8 cellular contexts compared by ENCODE assay signal in genomic region chr14:105330491-105330895, GRCh38. TPM values are rescaled to one million over a fixed set of nuclear protein-coding genes. Genes with fewer than 3 reads are reported as not detected.
A peak's percentile ranks its signal among the peaks of the same experiment; 100 is the strongest.
DNase-seq lines count a peak whose midpoint lies in the region; ATAC-seq, FAIRE-seq and TF ChIP-seq lines count a peak whose summit lies in the region.

No MANE protein-coding gene starts in this region.

- no peak for TF ChIP-seq POLR2A in K562 (conservative IDR thresholded peaks at IDR 0.05)

- in situ Hi-C loops in K562 (cut with MboI): no loop called here

- no peaks in the 10 kb centered on the region for H3K9me1 ChIP-seq in K562 (ENCODE audit: control insufficient read depth, insufficient read depth, low read length)

- H3K79me2 ChIP-seq in K562 (ENCODE audit: control insufficient read depth, insufficient read depth, low read length): peaks cover 3% of the 10 kb centered on the region; the same call in 1 of the 3 replicates

- TF ChIP-seq CTCF in AG10803 (conservative IDR thresholded peaks at IDR 0.05; ENCODE audit: low read length) (no peak), K562 (IDR thresholded peaks at IDR 0.05 in 2 of 3, conservative IDR thresholded peaks at IDR 0.05 in 1 of 3; ENCODE audit: insufficient read depth in 2 of 3, low read depth in 1 of 3, low read length in 3 of 3) (no peak), lower lobe of right lung (IDR thresholded peaks at IDR 0.05) (no peak)

- no peaks in the 10 kb centered on the region for H3K36me3 ChIP-seq in K562 (ENCODE audit: control insufficient read depth, insufficient read depth, low read length)
- no peaks in the 10 kb centered on the region for H3K36me3 ChIP-seq in lower lobe of right lung

- no peak overlapping the region for H3K9ac ChIP-seq in K562 (ENCODE audit: insufficient read depth in 1 of 2, low read depth in 2 of 2, low read length in 2 of 2)

- no peak overlapping the region for H3K4me3 ChIP-seq in AG10803 (ENCODE audit: low read length)
- H3K4me3 ChIP-seq in K562: no peak overlapping the region
- H3K4me3 ChIP-seq in lower lobe of right lung: no peak overlapping the region

- TF ChIP-seq RAD21 in K562 (CRISPR knock-in tag; conservative IDR thresholded peaks at IDR 0.05 in 1 of 2, IDR thresholded peaks at IDR 0.05 in 1 of 2): no peak

- no peak overlapping the region; the same call in 1 of the 2 replicates for H3K4me2 ChIP-seq in K562 (ENCODE audit: insufficient read depth, low read length)

- no peak overlapping the region for H2AFZ ChIP-seq in K562 (ENCODE audit: low read depth, low read length)

- no peak for TF ChIP-seq EP300 in K562 (IDR thresholded peaks at IDR 0.05; ENCODE audit: low read length)

- H3K4me1 ChIP-seq in K562 (replicated peaks in 1 of 2; ENCODE audit: control insufficient read depth in 2 of 2, insufficient read depth in 2 of 2, low read length in 2 of 2) (peaks cover 0 to 63% of the 10 kb centered on the region in 2 experiments; a peak in 3 of 5 replicates), lower lobe of right lung (peaks cover 55% of the 10 kb centered on the region)

- H3K27me3 ChIP-seq in K562 (ENCODE audit: control insufficient read depth in 2 of 2, insufficient read depth in 2 of 2, low read length in 2 of 2) (no peaks in the 10 kb centered on the region), lower lobe of right lung (ENCODE audit: low read depth) (no peaks in the 10 kb centered on the region)

- ATAC-seq in K562 (no peak), lower lobe of right lung (peak; percentile 40 to 43), GM18867 (IDR thresholded peaks at IDR 0.05; ENCODE audit: unreplicated experiment) (no peak), HG03469 (IDR thresholded peaks at IDR 0.05; ENCODE audit: unreplicated experiment) (no peak)

- FAIRE-seq in K562 (lab: Jason Lieb, UNC): no peak

- DNase-seq in AG10803 (ENCODE audit: low read depth) (peak; percentile 78), H4 (ENCODE audit: low spot score) (peak; percentile 69), K562 (ENCODE audit: extremely low read depth in 1 of 4, low spot score in 3 of 4) (peak in 2 of 4 experiments; percentile 34 to 42), lower lobe of right lung (peak; percentile 72), NCI-H1105 treated with DMSO at 0.1 percent for 48 hours (lab: John Stamatoyannopoulos, UW) (no peak), NCI-H187 (lab: John Stamatoyannopoulos, UW) (no peak)

- intact Hi-C loops in K562 (cut with micrococcal nuclease) (no loop called here), lower lobe of right lung (cut with DNase I) (no loop called here)

- CTCF ChIA-PET in K562 (lab: Yijun Ruan, JAX; ENCODE audit: low intra/inter-chr PET ratio): no interaction called here

- no peaks in the 10 kb centered on the region for H3K9me3 ChIP-seq in K562 (replicated peaks; ENCODE audit: control insufficient read depth, insufficient read depth, low read depth, low read length)
- H3K9me3 ChIP-seq in lower lobe of right lung: no peaks in the 10 kb centered on the region

- H4K20me1 ChIP-seq in K562 (replicated peaks; ENCODE audit: control insufficient read depth, insufficient read depth, low read length): peaks cover 11% of the 10 kb centered on the region

- WGBS in K562 (ENCODE audit: insufficient coverage, low coverage, missing lambda C conversion rate): 56% methylated on average over 11 of the region's 13 CpGs

- no TSS peak for BruUV-seq in K562 (replicated peaks; lab: Mats Ljungman, UMichigan)

- no peak overlapping the region for H3K27ac ChIP-seq in K562 (ENCODE audit: extremely low read depth, low read depth, low read length)
- peak overlapping the region; percentile 20 for H3K27ac ChIP-seq in lower lobe of right lung

- POLR2A ChIA-PET in K562 (lab: Yijun Ruan, JAX): interaction anchor here (1.4 kb wide), 1 partner anchor 22 kb away, joined by 3 read pairs; no protein-coding TSS in a partner anchor

TF ChIP-seq in K562, 482 proteins besides CTCF, POLR2A, EP300 and RAD21:
- TF ChIP-seq NR2F6 (CRISPR knock-in tag; IDR thresholded peaks at IDR 0.05): no peak
- TF ChIP-seq ZC3H8 (IDR thresholded peaks at IDR 0.05): no peak
- no peak for TF ChIP-seq MAFG (tag; conservative IDR thresholded peaks at IDR 0.05)
- TF ChIP-seq ZNF282 (CRISPR knock-in tag; IDR thresholded peaks at IDR 0.05): no peak
- TF ChIP-seq CBX1 (IDR thresholded peaks at IDR 0.05; ENCODE audit: low read depth): no peak
- no peak for TF ChIP-seq XRCC4 (IDR thresholded peaks at IDR 0.05; ENCODE audit: extremely low read depth, insufficient read depth, insufficient read length)
- TF ChIP-seq EWSR1 (IDR thresholded peaks at IDR 0.05; ENCODE audit: borderline replicate concordance, low read depth, partially characterized antibody): no peak
- TF ChIP-seq EGR1 (conservative IDR thresholded peaks at IDR 0.05): peak; percentile 91
- TF ChIP-seq SNAPC5 (CRISPR knock-in tag; IDR thresholded peaks at IDR 0.05): no peak
- TF ChIP-seq RFX1 (IDR thresholded peaks at IDR 0.05): peak; percentile 54; the same call in 1 of the 2 replicates
- no peak for TF ChIP-seq ZNF217 (CRISPR knock-in tag; IDR thresholded peaks at IDR 0.05)
- no peak for TF ChIP-seq ZBTB26 (CRISPR knock-in tag; IDR thresholded peaks at IDR 0.05)
- no peak for TF ChIP-seq POLR2AphosphoS5 (IDR thresholded peaks at IDR 0.05; ENCODE audit: control insufficient read depth, insufficient read depth, low read depth, low read length)
TF ChIP-seq in K562: peak in this region for 2.

RNA-seq across cellular contexts. Expression of gene PACS2, which starts 15.9 kb away (rescaled TPM):
- total RNA-seq in H4 (2014; rRNA removed; shearing (Covaris generic)): 12.6 and 14.4 TPM in 2 replicates
- total RNA-seq in K562 (2011; cell fraction: chromatin; rRNA removed; ENCODE audit: low replicate concordance): 28.1 and 70.2 TPM in 2 replicates
- total RNA-seq in K562 (2011; cell fraction: nucleolus; rRNA removed): 30.5 and 32.4 TPM in 2 replicates
- 22.4 and 23.7 TPM in 2 replicates for total RNA-seq in K562 (2011; cell fraction: nucleoplasm; rRNA removed)
- total RNA-seq in K562 (2014; rRNA removed) (13.2 and 21.3 TPM in 2 replicates), K562 (2014; rRNA removed; fragmentation: Illumina TruSeq; extraction: Trizol) (4.4 and 5.9 TPM in 2 replicates), K562 (2015; rRNA removed; fragmentation: Illumina TruSeq; extraction: Trizol) (10.4 and 11.6 TPM in 2 replicates), K562 (2021) (20.8 and 21.0 TPM in 2 replicates), lower lobe of right lung (79.7 TPM)
- polyA plus RNA-seq in K562 (2011; rRNA removed) (8.8 and 9.9 TPM in 2 replicates), K562 (2014; fragmentation: Illumina TruSeq; extraction: Trizol) (4.3 and 9.0 TPM in 2 replicates), K562 (2014; fragmentation: Nextera tagmentation; extraction: Ambion mirVana) (under 1 TPM; 0.11 to 0.34 TPM), K562 (2014; rRNA removed) (14.6 and 16.6 TPM in 2 replicates)
- 6.8 and 14.3 TPM in 2 replicates for polyA plus RNA-seq in K562 (2011; cell fraction: cytosol; rRNA removed)
- 27.9 and 60.4 TPM in 2 replicates for polyA plus RNA-seq in K562 (2011; cell fraction: nucleus; rRNA removed)
- polyA plus RNA-seq in K562 (2012): 16.4 and 29.4 TPM in 2 replicates
- 2.8 and 6.3 TPM in 2 replicates for polyA minus RNA-seq in K562 (2011; rRNA and poly(A)+ RNA removed)
- polyA minus RNA-seq in K562 (2011; cell fraction: cytosol; rRNA and poly(A)+ RNA removed): 10.2 and 13.9 TPM in 2 replicates
- 8.9 and 15.8 TPM in 2 replicates for polyA minus RNA-seq in K562 (2011; cell fraction: nucleus; rRNA and poly(A)+ RNA removed)

RNA-seq across cellular contexts. Expression of gene BRF1, which starts 29.7 kb away (rescaled TPM):
- 12.6 and 13.6 TPM in 2 replicates for total RNA-seq in H4 (2014; rRNA removed; shearing (Covaris generic))
- total RNA-seq in K562 (2011; cell fraction: chromatin; rRNA removed; ENCODE audit: low replicate concordance): 71.0 and 136 TPM in 2 replicates
- 63.5 and 70.5 TPM in 2 replicates for total RNA-seq in K562 (2011; cell fraction: nucleolus; rRNA removed)
- total RNA-seq in K562 (2011; cell fraction: nucleoplasm; rRNA removed): 45.0 and 51.4 TPM in 2 replicates
- total RNA-seq in K562 (2014; rRNA removed) (24.6 and 24.9 TPM in 2 replicates), K562 (2014; rRNA removed; fragmentation: Illumina TruSeq; extraction: Trizol) (6.9 and 9.3 TPM in 2 replicates), K562 (2015; rRNA removed; fragmentation: Illumina TruSeq; extraction: Trizol) (12.5 and 12.7 TPM in 2 replicates), K562 (2021) (22.5 and 22.6 TPM in 2 replicates), lower lobe of right lung (35.7 TPM)
- polyA plus RNA-seq in K562 (2011; rRNA removed) (3.6 and 5.6 TPM in 2 replicates), K562 (2014; fragmentation: Illumina TruSeq; extraction: Trizol) (8.2 and 10.5 TPM in 2 replicates), K562 (2014; fragmentation: Nextera tagmentation; extraction: Ambion mirVana) (under 1 TPM; 0.14 to 0.17 TPM), K562 (2014; rRNA removed) (12.8 and 14.6 TPM in 2 replicates)
- 3.3 and 6.4 TPM in 2 replicates for polyA plus RNA-seq in K562 (2011; cell fraction: cytosol; rRNA removed)
- 25.8 and 37.9 TPM in 2 replicates for polyA plus RNA-seq in K562 (2011; cell fraction: nucleus; rRNA removed)
- polyA plus RNA-seq in K562 (2012): 14.4 and 14.8 TPM in 2 replicates
- polyA minus RNA-seq in K562 (2011; rRNA and poly(A)+ RNA removed): 5.2 and 6.5 TPM in 2 replicates
- 6.4 and 8.4 TPM in 2 replicates for polyA minus RNA-seq in K562 (2011; cell fraction: cytosol; rRNA and poly(A)+ RNA removed)
- 20.3 and 25.3 TPM in 2 replicates for polyA minus RNA-seq in K562 (2011; cell fraction: nucleus; rRNA and poly(A)+ RNA removed)

Comparison
In these comparisons a context has a peak if more than half of its experiments do, and no peak if none do; other contexts are left out.
1. DNase-seq: peak in AG10803 (single experiment), H4 (single experiment) and lower lobe of right lung (single experiment); none in NCI-H1105 treated with DMSO at 0.1 percent for 48 hours (single experiment) and NCI-H187 (0 of 2).
2. ATAC-seq: peak in lower lobe of right lung (2 of 2); none in K562 (single experiment), GM18867 (single experiment) and HG03469 (single experiment).